7 cellular contexts compared by ENCODE assay signal in genomic region chr22:37802310-37803194, GRCh38. TPM values are rescaled to one million over a fixed set of nuclear protein-coding genes. Genes with fewer than 3 reads are reported as not detected.
DNase-seq lines count a peak whose midpoint lies in the region; ATAC-seq and TF ChIP-seq lines count a peak whose summit lies in the region.

No MANE protein-coding gene starts in this region.

- no peaks in the 10 kb centered on the region for H3K36me3 Mint-ChIP-seq in naive B cell

- peaks cover 46 to 68% (median 47%) of the 10 kb centered on the region in 3 donors for H3K27me3 Mint-ChIP-seq in naive B cell

- peak overlapping the region; percentile 91 for H3K4me3 ChIP-seq in Loucy (ENCODE audit: low read length, poor library complexity, severe bottlenecking)
- H3K4me3 ChIP-seq in WI38 (ENCODE audit: low read depth, low read length): peak overlapping the region; percentile 60
- peak overlapping the region; percentile 48 for H3K4me3 ChIP-seq in fibroblast of mammary gland (ENCODE audit: control insufficient read depth, low read depth, low read length)

- peaks cover 26 to 39% (median 37%) of the 10 kb centered on the region in 3 donors for H3K4me1 Mint-ChIP-seq in naive B cell

- H3K9me3 ChIP-seq in Loucy (ENCODE audit: insufficient read depth, low read depth, low read length): no peaks in the 10 kb centered on the region

- H3F3A ChIP-seq in Loucy (ENCODE audit: low read depth): no peaks in the 10 kb centered on the region

- H4K20me1 ChIP-seq in Loucy (ENCODE audit: insufficient read depth, low read length, poor library complexity, severe bottlenecking): no peaks in the 10 kb centered on the region

- H3K4me3 Mint-ChIP-seq in naive B cell: peak overlapping the region in 7 of 8 donors; percentile 33 to 84 (median 73)

- no peaks in the 10 kb centered on the region for H3K9me2 ChIP-seq in Loucy (replicated peaks; ENCODE audit: low read depth, low read length)

- H3K4me2 ChIP-seq in Loucy (ENCODE audit: low read depth, low read length, poor library complexity, severe bottlenecking): peak overlapping the region; percentile 98

- peak overlapping the region in 2 of 6 donors; percentile 6 to 89 for H3K27ac Mint-ChIP-seq in naive B cell

- no peaks in the 10 kb centered on the region for H3K79me2 ChIP-seq in Loucy (ENCODE audit: insufficient read depth, low read length)

- DNase-seq in DMS79 (lab: John Stamatoyannopoulos, UW) (peak; percentile 18), fibroblast of mammary gland (ENCODE audit: low read depth) (no peak), naive B cell (no peak), KG1 (lab: John Stamatoyannopoulos, UW) (no peak)

- H3K27me3 ChIP-seq in Loucy (ENCODE audit: insufficient read depth, low read length, poor library complexity, severe bottlenecking): peaks cover 10% of the 10 kb centered on the region

- peaks cover 28% of the 10 kb centered on the region for H3K4me1 ChIP-seq in Loucy (ENCODE audit: insufficient read depth, low read length, poor library complexity, severe bottlenecking)

- peak; percentile 1; the same call in 1 of the 2 replicates for TF ChIP-seq CTCF in Loucy (conservative IDR thresholded peaks at IDR 0.05; ENCODE audit: low read length)
- no peak for TF ChIP-seq CTCF in WI38 (IDR thresholded peaks at IDR 0.05; ENCODE audit: low read depth, low read length)
- no peak for TF ChIP-seq CTCF in fibroblast of mammary gland (conservative IDR thresholded peaks at IDR 0.05; ENCODE audit: control insufficient read depth, insufficient read depth, low read depth, low read length)

- H2AFZ ChIP-seq in Loucy (ENCODE audit: low read length): peak overlapping the region; percentile 95

- H3K36me3 ChIP-seq in Loucy (ENCODE audit: insufficient read depth, low read length): no peaks in the 10 kb centered on the region

- no peak for ATAC-seq in naive B cell (ENCODE audit: low read depth in 2 of 2)
- no peak for ATAC-seq in HG03457 (IDR thresholded peaks at IDR 0.05; ENCODE audit: unreplicated experiment)

- H3K9ac ChIP-seq in Loucy (ENCODE audit: low read depth, low read length, poor library complexity, severe bottlenecking): peak overlapping the region; percentile 79

- H3K9me3 Mint-ChIP-seq in naive B cell: peaks cover 0 to 3% (median 0%) of the 10 kb centered on the region in 7 donors

RNA-seq across cellular contexts. Expression of gene GCAT, which starts 5.2 kb away (rescaled TPM):
- not detected for polyA plus RNA-seq in naive B cell (ENCODE audit: low read depth in 6 of 6)

RNA-seq across cellular contexts. Expression of gene GALR3, which starts 20.6 kb away (rescaled TPM):
- polyA plus RNA-seq in naive B cell (ENCODE audit: low read depth in 6 of 6): not detected

RNA-seq across cellular contexts. Expression of gene ANKRD54, which starts 41.6 kb away (rescaled TPM):
- polyA plus RNA-seq in naive B cell (ENCODE audit: low read depth in 6 of 6): 10 to 100 TPM in 4 of 6 donors, 1 to 10 TPM in 2; 2.6 to 19.3 (median 14.4) TPM

RNA-seq across cellular contexts. Expression of gene EIF3L, which starts 46.7 kb away (rescaled TPM):
- polyA plus RNA-seq in naive B cell (ENCODE audit: low read depth in 6 of 6): 100 to 1,000 TPM; 260 to 316 (median 300) TPM
